ENCODE assay signal across 1 cellular context in the genomic region with DNA sequence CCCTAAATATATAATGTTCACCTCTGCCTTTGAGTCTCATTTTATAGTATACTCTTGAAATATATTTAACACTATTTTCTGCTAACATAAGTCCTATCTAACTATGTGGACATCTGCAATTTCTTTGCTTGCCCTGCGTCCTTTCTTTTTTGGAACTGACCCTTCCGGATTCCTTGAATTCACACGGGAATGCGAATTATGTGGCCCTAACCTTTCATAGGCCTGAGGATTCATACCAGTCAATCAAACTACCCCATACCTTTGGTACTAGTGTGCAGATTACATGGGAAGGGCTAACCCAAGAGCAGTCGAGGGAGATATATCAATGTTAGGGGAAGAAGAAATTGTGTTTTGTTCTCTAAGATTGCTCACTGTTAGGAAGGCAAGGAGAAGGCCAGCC.
TF ChIP-seq lines count a peak whose summit lies in the region.

No MANE protein-coding gene starts in this region.

TF ChIP-seq in GM23338, 12 proteins besides CTCF, POLR2A, EP300 and RAD21 (continued from another document):
- TF ChIP-seq EZH2phosphoT487 (IDR thresholded peaks at IDR 0.05; ENCODE audit: unreplicated experiment), result no peak
- no peak for TF ChIP-seq NANOG (IDR thresholded peaks at IDR 0.05; ENCODE audit: borderline replicate concordance)
